ENCODE assay signal across 19 cellular contexts in genomic region chr2:95698166-95698565, GRCh38.
"Had no signal": no experiment of that assay in that cellular context is flagged by ENCODE, and none has a peak within 500 bp of the region (broad histone marks: within the 10 kb centered on the region; RNA-seq: fewer than 3 reads in every experiment).

No MANE protein-coding gene starts in this region.

- H3K27me3 ChIP-seq: esophagus muscularis mucosa, ovary, stomach had no signal

- H3K27ac Mint-ChIP-seq: activated CD4-positive, alpha-beta T cell treated with anti-CD3 and anti-CD28 coated beads, Interleukin-2, amount 10 ng/mL, durations not matched to agents 7 days and 5 days; activated CD8-positive, alpha-beta T cell treated with anti-CD3 and anti-CD28 coated beads, Interleukin-2, amount 10 ng/mL, durations not matched to agents 7 days and 5 days; activated naive CD4-positive, alpha-beta T cell treated with anti-CD3 and anti-CD28 coated beads for 36 hours; activated T-cell treated with anti-CD3 and anti-CD28 coated beads, Interleukin-2, amount 50 U/mL, for 24 hours; memory B cell; natural killer cell; T-helper 1 cell treated with Interleukin-12 subunit alpha and Interleukin-12 subunit beta and Interleukin-4 antibody, amounts not matched to agents 30 μg/mL and 1 μg/mL, for 36 hours; type B pancreatic cell had no signal

- H3K4me1 Mint-ChIP-seq: activated CD4-positive, alpha-beta T cell treated with anti-CD3 and anti-CD28 coated beads, Interleukin-2, amount 10 ng/mL, durations not matched to agents 7 days and 5 days; memory B cell; natural killer cell had no signal

- DNase-seq: activated CD4-positive, alpha-beta T cell treated with anti-CD3 and anti-CD28 coated beads, Interleukin-2, amount 10 ng/mL, durations not matched to agents 7 days and 5 days; activated CD8-positive, alpha-beta T cell treated with anti-CD3 and anti-CD28 coated beads, Interleukin-2, amount 10 ng/mL, durations not matched to agents 7 days and 5 days; activated naive CD4-positive, alpha-beta T cell treated with anti-CD3 and anti-CD28 coated beads for 36 hours; activated T-cell treated with anti-CD3 and anti-CD28 coated beads, Interleukin-2, amount 50 U/mL, for 24 hours; anterior cingulate cortex; cerebellar nuclear complex; effector CD8-positive, alpha-beta T cell; left ventricle myocardium superior; natural killer cell; ovary; stimulated activated CD4-positive, alpha-beta T cell treated with anti-CD3 and anti-CD28 coated beads, Interleukin-4, amount 100 ng/mL, for 1 hour; stomach had no signal

- H3K4me3 ChIP-seq: esophagus muscularis mucosa, ovary, smooth muscle cell, stomach had no signal

- H3K4me3 Mint-ChIP-seq: activated CD4-positive, alpha-beta T cell treated with anti-CD3 and anti-CD28 coated beads, Interleukin-2, amount 10 ng/mL, durations not matched to agents 7 days and 5 days; activated CD8-positive, alpha-beta T cell treated with anti-CD3 and anti-CD28 coated beads, Interleukin-2, amount 10 ng/mL, durations not matched to agents 7 days and 5 days; activated naive CD4-positive, alpha-beta T cell treated with anti-CD3 and anti-CD28 coated beads for 36 hours; activated T-cell treated with anti-CD3 and anti-CD28 coated beads, Interleukin-2, amount 50 U/mL, for 24 hours; memory B cell; natural killer cell; T-helper 1 cell treated with Interleukin-12 subunit alpha and Interleukin-12 subunit beta and Interleukin-4 antibody, amounts not matched to agents 30 μg/mL and 1 μg/mL, for 36 hours; type B pancreatic cell had no signal

- H3K9me3 ChIP-seq: esophagus muscularis mucosa, ovary, stomach had no signal

- ATAC-seq: activated CD4-positive, CD25-positive, alpha-beta regulatory T cell treated with anti-CD3 and anti-CD28 coated beads, Interleukin-2, amount 50 U/mL, for 24 hours; activated CD8-positive, alpha-beta T cell treated with anti-CD3 and anti-CD28 coated beads, Interleukin-2, amount 10 ng/mL, durations not matched to agents 7 days and 5 days; left ventricle myocardium superior; natural killer cell; sciatic nerve had no signal

- H3K9me3 Mint-ChIP-seq: activated CD4-positive, alpha-beta T cell treated with anti-CD3 and anti-CD28 coated beads, Interleukin-2, amount 10 ng/mL, durations not matched to agents 7 days and 5 days; activated naive CD4-positive, alpha-beta T cell treated with anti-CD3 and anti-CD28 coated beads for 36 hours; activated T-cell treated with anti-CD3 and anti-CD28 coated beads, Interleukin-2, amount 50 U/mL, for 24 hours; memory B cell; natural killer cell; T-helper 1 cell treated with Interleukin-12 subunit alpha and Interleukin-12 subunit beta and Interleukin-4 antibody, amounts not matched to agents 30 μg/mL and 1 μg/mL, for 36 hours; type B pancreatic cell had no signal

- H3K27ac ChIP-seq: esophagus muscularis mucosa, ovary, stomach had no signal

- H3K36me3 Mint-ChIP-seq: memory B cell, natural killer cell, type B pancreatic cell had no signal

- H3K36me3 ChIP-seq: esophagus muscularis mucosa, ovary, stomach had no signal

- H3K4me1 ChIP-seq: esophagus muscularis mucosa, stomach had no signal

- H3K4me2 ChIP-seq: smooth muscle cell had no signal
